ENCODE assay signal across 9 cellular contexts in genomic region chr16:66717112-66717675, GRCh38. TPM values are rescaled to one million over a fixed set of nuclear protein-coding genes. Genes with fewer than 3 reads are reported as not detected.
DNase-seq lines count a peak whose midpoint lies in the region; ATAC-seq, FAIRE-seq and TF ChIP-seq lines count a peak whose summit lies in the region.
"Had no signal": no experiment of that assay in that cellular context is flagged by ENCODE, and none has a peak within 500 bp of the region (broad histone marks: within the 10 kb centered on the region; RNA-seq: fewer than 3 reads in every experiment).

No MANE protein-coding gene starts in this region.

- POLR2A ChIA-PET in activated CD8-positive, alpha-beta T cell treated with anti-CD3 and anti-CD28 coated beads for 36 hours (lab: Charles Lee), result no interaction called here

- no peak overlapping the region for H3K4me2 ChIP-seq in DND-41 (ENCODE audit: insufficient read depth, low read length)

- H3K4me3 ChIP-seq in DND-41 (ENCODE audit: low read depth in 1 of 2, low read length in 2 of 2) (no peak overlapping the region), right cardiac atrium (ENCODE audit: low read length) (no peak overlapping the region)

- intact Hi-C loops in activated CD8-positive, alpha-beta T cell treated with anti-CD3 and anti-CD28 coated beads for 36 hours (cut with micrococcal nuclease), result no loop called here
- intact Hi-C loops in right cardiac atrium (cut with DNase I), result no loop called here

- H3K27me3 ChIP-seq in DND-41 (ENCODE audit: insufficient read depth, low read length, poor library complexity), result no peaks in the 10 kb centered on the region
- H3K27me3 ChIP-seq in right cardiac atrium (ENCODE audit: control insufficient read depth, insufficient read depth), result no peaks in the 10 kb centered on the region

- H3K27ac Mint-ChIP-seq in activated CD8-positive, alpha-beta T cell treated with anti-CD3 and anti-CD28 coated beads for 36 hours, result no peak overlapping the region
- H3K27ac Mint-ChIP-seq: memory B cell had no signal

- no peak for FAIRE-seq in RCC 7860 (lab: Jason Lieb, UNC)

- no peaks in the 10 kb centered on the region for H3K4me1 Mint-ChIP-seq in activated CD8-positive, alpha-beta T cell treated with anti-CD3 and anti-CD28 coated beads for 36 hours (ENCODE audit: low read depth)
- H3K4me1 Mint-ChIP-seq: memory B cell had no signal

- H3K9me3 ChIP-seq in DND-41 (ENCODE audit: insufficient read depth, low read length, severe bottlenecking) (no peaks in the 10 kb centered on the region), right cardiac atrium (ENCODE audit: control insufficient read depth, low read length) (no peaks in the 10 kb centered on the region)

- DNase-seq in DND-41 (peak; percentile 18), HT-29 (ENCODE audit: low spot score) (peak; percentile 29), right cardiac atrium (peak; percentile 44 to 72 (median 65)), RCC 7860 (ENCODE audit: low spot score) (no peak), H4 (ENCODE audit: low spot score) (no peak)
- DNase-seq in activated CD8-positive, alpha-beta T cell treated with anti-CD3 and anti-CD28 coated beads for 36 hours, result peak; percentile 38
- DNase-seq in stimulated activated naive CD8-positive, alpha-beta T cell treated with anti-CD3 and anti-CD28 coated beads, Interleukin-15, Interleukin-2, amounts not matched to agents 100 U/mL and 50 U/mL, for 24 hours, result peak; percentile 11
- no peak for DNase-seq in activated T-cell treated with anti-CD3 and anti-CD28 coated beads, Interleukin-2, amount 50 U/mL, for 1 hour

- H3K27ac ChIP-seq in DND-41 (ENCODE audit: low read length), result no peak overlapping the region
- H3K27ac ChIP-seq in right cardiac atrium (ENCODE audit: low read length), result no peak overlapping the region

- CTCF ChIA-PET in activated CD8-positive, alpha-beta T cell treated with anti-CD3 and anti-CD28 coated beads for 36 hours (lab: Charles Lee), result interaction anchor here (0.7 to 4.7 kb wide), 2 partner anchors 10 to 25 kb away, joined by 3 to 25 read pairs; no protein-coding TSS in a partner anchor

- H2AFZ ChIP-seq in DND-41 (ENCODE audit: low read depth, low read length), result no peak overlapping the region

- H3K9me3 Mint-ChIP-seq in activated CD8-positive, alpha-beta T cell treated with anti-CD3 and anti-CD28 coated beads for 36 hours, result no peaks in the 10 kb centered on the region
- H3K9me3 Mint-ChIP-seq: memory B cell had no signal

- WGBS in right cardiac atrium, result 33% methylated on average over 12 of the region's 12 CpGs

- TF ChIP-seq CTCF in DND-41 (IDR thresholded peaks at IDR 0.05; ENCODE audit: borderline replicate concordance, extremely low read depth, low read length, poor library complexity, severe bottlenecking), result peak; percentile 73
- no peak for TF ChIP-seq CTCF in activated CD8-positive, alpha-beta T cell treated with anti-CD3 and anti-CD28 coated beads for 36 hours (IDR thresholded peaks at IDR 0.05)

- H3K27me3 Mint-ChIP-seq in activated CD8-positive, alpha-beta T cell treated with anti-CD3 and anti-CD28 coated beads for 36 hours, result peaks cover 3% of the 10 kb centered on the region

- H3K4me3 Mint-ChIP-seq in activated CD8-positive, alpha-beta T cell treated with anti-CD3 and anti-CD28 coated beads for 36 hours, result no peak overlapping the region
- H3K4me3 Mint-ChIP-seq: memory B cell had no signal

- no peaks in the 10 kb centered on the region for H3K79me2 ChIP-seq in DND-41 (ENCODE audit: insufficient read depth, low read length)

- H3K9ac ChIP-seq in DND-41 (ENCODE audit: low read depth, low read length), result no peak overlapping the region

- H3K36me3 ChIP-seq in DND-41 (ENCODE audit: insufficient read depth, low read length), result peaks cover 9% of the 10 kb centered on the region; the same call in 1 of the 2 replicates

- H4K20me1 ChIP-seq in DND-41 (ENCODE audit: insufficient read depth, low read length), result no peaks in the 10 kb centered on the region

- H3K4me1 ChIP-seq in DND-41 (ENCODE audit: insufficient read depth, low read length) (no peaks in the 10 kb centered on the region), right cardiac atrium (ENCODE audit: control insufficient read depth, insufficient read depth, low read length) (no peaks in the 10 kb centered on the region)

- H3K36me3 Mint-ChIP-seq in activated CD8-positive, alpha-beta T cell treated with anti-CD3 and anti-CD28 coated beads for 36 hours (ENCODE audit: low read depth), result peaks cover 1% of the 10 kb centered on the region

- ATAC-seq in DND-41 (ENCODE audit: insufficient read depth, low read depth), result peak; percentile 69
- ATAC-seq in activated CD8-positive, alpha-beta T cell treated with anti-CD3 and anti-CD28 coated beads for 36 hours, result peak; percentile 68
- peak; percentile 81 to 85 for ATAC-seq in right cardiac atrium
- ATAC-seq in stimulated activated naive CD8-positive, alpha-beta T cell treated with anti-CD3 and anti-CD28 coated beads, Interleukin-15, Interleukin-2, amounts not matched to agents 100 U/mL and 50 U/mL, for 24 hours, result peak; percentile 32

RNA-seq across cellular contexts. Expression of gene CMTM4, which starts 20.7 kb away (rescaled TPM):
- total RNA-seq in HT-29 (2014; rRNA removed; shearing (Covaris generic)), result 65.1 and 70.2 TPM in 2 replicates
- 1 to 10 TPM; 3.2 to 3.5 TPM for total RNA-seq in activated CD8-positive, alpha-beta T cell treated with anti-CD3 and anti-CD28 coated beads for 36 hours
- 10 to 100 TPM; 13.2 to 15.9 (median 14.6) TPM for total RNA-seq in right cardiac atrium
- 7.9 TPM for polyA plus RNA-seq in right cardiac atrium
- 22.7 and 23.4 TPM in 2 replicates for total RNA-seq in H4 (2014; rRNA removed; shearing (Covaris generic))

RNA-seq across cellular contexts. Expression of gene DYNC1LI2, which starts 34.2 kb away (rescaled TPM):
- 67.3 and 69.2 TPM in 2 replicates for total RNA-seq in HT-29 (2014; rRNA removed; shearing (Covaris generic))
- 10 to 100 TPM; 35.0 to 39.5 TPM for total RNA-seq in activated CD8-positive, alpha-beta T cell treated with anti-CD3 and anti-CD28 coated beads for 36 hours
- 100 to 1,000 TPM in 1 of 4 donors, 10 to 100 TPM in 3; 73.1 to 110 (median 94.2) TPM for total RNA-seq in right cardiac atrium
- 42.0 TPM for polyA plus RNA-seq in right cardiac atrium
- total RNA-seq in H4 (2014; rRNA removed; shearing (Covaris generic)), result 47.7 and 52.8 TPM in 2 replicates

Comparison
In these comparisons a context has a peak if more than half of its experiments do, and no peak if none do; other contexts are left out.
1. ATAC-seq: peak in every context shown above with its lines; median percentile 83 in right cardiac atrium; 69 in DND-41; 68 in activated CD8-positive, alpha-beta T cell treated with anti-CD3 and anti-CD28 coated beads for 36 hours; 32 in stimulated activated naive CD8-positive, alpha-beta T cell treated with anti-CD3 and anti-CD28 coated beads, Interleukin-15, Interleukin-2, amounts not matched to agents 100 U/mL and 50 U/mL, for 24 hours.
2. DNase-seq: peak in DND-41 (single experiment), HT-29 (single experiment), activated CD8-positive, alpha-beta T cell treated with anti-CD3 and anti-CD28 coated beads for 36 hours (single experiment), right cardiac atrium (3 of 3) and stimulated activated naive CD8-positive, alpha-beta T cell treated with anti-CD3 and anti-CD28 coated beads, Interleukin-15, Interleukin-2, amounts not matched to agents 100 U/mL and 50 U/mL, for 24 hours (single experiment); none in activated T-cell treated with anti-CD3 and anti-CD28 coated beads, Interleukin-2, amount 50 U/mL, for 1 hour (single experiment), RCC 7860 (single experiment) and H4 (single experiment).